Comparison of ENCODE assay signal across 2 cellular contexts in genomic region chr1:245988393-245989078, GRCh38.
TF ChIP-seq lines count a peak whose summit lies in the region.

No MANE protein-coding gene starts in this region.

TF ChIP-seq in SK-N-SH treated with all-trans-retinoic acid at 6 μM for 48 hours, 23 proteins besides CTCF, POLR2A, EP300 and RAD21 (continued from another document):
- TF ChIP-seq TCF4 (CRISPR knock-in tag; IDR thresholded peaks at IDR 0.05; ENCODE audit: borderline replicate concordance) (no peak), BACH2 (CRISPR knock-in tag; IDR thresholded peaks at IDR 0.05; ENCODE audit: borderline replicate concordance) (no peak), POU6F1 (CRISPR knock-in tag; IDR thresholded peaks at IDR 0.05; ENCODE audit: borderline replicate concordance, low read depth) (no peak), CSRNP3 (CRISPR knock-in tag; IDR thresholded peaks at IDR 0.05) (no peak), ZFP3 (CRISPR knock-in tag; IDR thresholded peaks at IDR 0.05) (no peak), OSR1 (CRISPR knock-in tag; IDR thresholded peaks at IDR 0.05) (no peak), SNAI2 (CRISPR knock-in tag; IDR thresholded peaks at IDR 0.05) (no peak), ZNF70 (CRISPR knock-in tag; IDR thresholded peaks at IDR 0.05) (no peak), PPARA (CRISPR knock-in tag; IDR thresholded peaks at IDR 0.05; ENCODE audit: borderline replicate concordance) (no peak), ZNF8 (CRISPR knock-in tag; IDR thresholded peaks at IDR 0.05) (no peak), ARNTL (CRISPR knock-in tag; IDR thresholded peaks at IDR 0.05; ENCODE audit: borderline replicate concordance, low read depth) (no peak), RARB (CRISPR knock-in tag; IDR thresholded peaks at IDR 0.05) (no peak)
- TF ChIP-seq, protein P1, sequence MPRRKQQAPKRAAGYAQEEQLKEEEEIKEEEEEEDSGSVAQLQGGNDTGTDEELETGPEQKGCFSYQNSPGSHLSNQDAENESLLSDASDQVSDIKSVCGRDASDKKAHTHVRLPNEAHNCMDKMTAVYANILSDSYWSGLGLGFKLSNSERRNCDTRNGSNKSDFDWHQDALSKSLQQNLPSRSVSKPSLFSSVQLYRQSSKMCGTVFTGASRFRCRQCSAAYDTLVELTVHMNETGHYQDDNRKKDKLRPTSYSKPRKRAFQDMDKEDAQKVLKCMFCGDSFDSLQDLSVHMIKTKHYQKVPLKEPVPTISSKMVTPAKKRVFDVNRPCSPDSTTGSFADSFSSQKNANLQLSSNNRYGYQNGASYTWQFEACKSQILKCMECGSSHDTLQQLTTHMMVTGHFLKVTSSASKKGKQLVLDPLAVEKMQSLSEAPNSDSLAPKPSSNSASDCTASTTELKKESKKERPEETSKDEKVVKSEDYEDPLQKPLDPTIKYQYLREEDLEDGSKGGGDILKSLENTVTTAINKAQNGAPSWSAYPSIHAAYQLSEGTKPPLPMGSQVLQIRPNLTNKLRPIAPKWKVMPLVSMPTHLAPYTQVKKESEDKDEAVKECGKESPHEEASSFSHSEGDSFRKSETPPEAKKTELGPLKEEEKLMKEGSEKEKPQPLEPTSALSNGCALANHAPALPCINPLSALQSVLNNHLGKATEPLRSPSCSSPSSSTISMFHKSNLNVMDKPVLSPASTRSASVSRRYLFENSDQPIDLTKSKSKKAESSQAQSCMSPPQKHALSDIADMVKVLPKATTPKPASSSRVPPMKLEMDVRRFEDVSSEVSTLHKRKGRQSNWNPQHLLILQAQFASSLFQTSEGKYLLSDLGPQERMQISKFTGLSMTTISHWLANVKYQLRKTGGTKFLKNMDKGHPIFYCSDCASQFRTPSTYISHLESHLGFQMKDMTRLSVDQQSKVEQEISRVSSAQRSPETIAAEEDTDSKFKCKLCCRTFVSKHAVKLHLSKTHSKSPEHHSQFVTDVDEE (CRISPR knock-in tag; IDR thresholded peaks at IDR 0.05) = no peak
- TF ChIP-seq, protein P2, sequence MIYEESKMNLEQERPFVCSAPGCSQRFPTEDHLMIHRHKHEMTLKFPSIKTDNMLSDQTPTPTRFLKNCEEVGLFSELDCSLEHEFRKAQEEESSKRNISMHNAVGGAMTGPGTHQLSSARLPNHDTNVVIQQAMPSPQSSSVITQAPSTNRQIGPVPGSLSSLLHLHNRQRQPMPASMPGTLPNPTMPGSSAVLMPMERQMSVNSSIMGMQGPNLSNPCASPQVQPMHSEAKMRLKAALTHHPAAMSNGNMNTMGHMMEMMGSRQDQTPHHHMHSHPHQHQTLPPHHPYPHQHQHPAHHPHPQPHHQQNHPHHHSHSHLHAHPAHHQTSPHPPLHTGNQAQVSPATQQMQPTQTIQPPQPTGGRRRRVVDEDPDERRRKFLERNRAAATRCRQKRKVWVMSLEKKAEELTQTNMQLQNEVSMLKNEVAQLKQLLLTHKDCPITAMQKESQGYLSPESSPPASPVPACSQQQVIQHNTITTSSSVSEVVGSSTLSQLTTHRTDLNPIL (CRISPR knock-in tag; IDR thresholded peaks at IDR 0.05; ENCODE audit: low read depth) = no peak

TF ChIP-seq in K562, 482 proteins besides CTCF, POLR2A, EP300 and RAD21 (continued from another document and continues in another):
- TF ChIP-seq, protein P3, sequence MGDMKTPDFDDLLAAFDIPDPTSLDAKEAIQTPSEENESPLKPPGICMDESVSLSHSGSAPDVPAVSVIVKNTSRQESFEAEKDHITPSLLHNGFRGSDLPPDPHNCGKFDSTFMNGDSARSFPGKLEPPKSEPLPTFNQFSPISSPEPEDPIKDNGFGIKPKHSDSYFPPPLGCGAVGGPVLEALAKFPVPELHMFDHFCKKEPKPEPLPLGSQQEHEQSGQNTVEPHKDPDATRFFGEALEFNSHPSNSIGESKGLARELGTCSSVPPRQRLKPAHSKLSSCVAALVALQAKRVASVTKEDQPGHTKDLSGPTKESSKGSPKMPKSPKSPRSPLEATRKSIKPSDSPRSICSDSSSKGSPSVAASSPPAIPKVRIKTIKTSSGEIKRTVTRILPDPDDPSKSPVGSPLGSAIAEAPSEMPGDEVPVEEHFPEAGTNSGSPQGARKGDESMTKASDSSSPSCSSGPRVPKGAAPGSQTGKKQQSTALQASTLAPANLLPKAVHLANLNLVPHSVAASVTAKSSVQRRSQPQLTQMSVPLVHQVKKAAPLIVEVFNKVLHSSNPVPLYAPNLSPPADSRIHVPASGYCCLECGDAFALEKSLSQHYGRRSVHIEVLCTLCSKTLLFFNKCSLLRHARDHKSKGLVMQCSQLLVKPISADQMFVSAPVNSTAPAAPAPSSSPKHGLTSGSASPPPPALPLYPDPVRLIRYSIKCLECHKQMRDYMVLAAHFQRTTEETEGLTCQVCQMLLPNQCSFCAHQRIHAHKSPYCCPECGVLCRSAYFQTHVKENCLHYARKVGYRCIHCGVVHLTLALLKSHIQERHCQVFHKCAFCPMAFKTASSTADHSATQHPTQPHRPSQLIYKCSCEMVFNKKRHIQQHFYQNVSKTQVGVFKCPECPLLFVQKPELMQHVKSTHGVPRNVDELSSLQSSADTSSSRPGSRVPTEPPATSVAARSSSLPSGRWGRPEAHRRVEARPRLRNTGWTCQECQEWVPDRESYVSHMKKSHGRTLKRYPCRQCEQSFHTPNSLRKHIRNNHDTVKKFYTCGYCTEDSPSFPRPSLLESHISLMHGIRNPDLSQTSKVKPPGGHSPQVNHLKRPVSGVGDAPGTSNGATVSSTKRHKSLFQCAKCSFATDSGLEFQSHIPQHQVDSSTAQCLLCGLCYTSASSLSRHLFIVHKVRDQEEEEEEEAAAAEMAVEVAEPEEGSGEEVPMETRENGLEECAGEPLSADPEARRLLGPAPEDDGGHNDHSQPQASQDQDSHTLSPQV (IDR thresholded peaks at IDR 0.05) = peak; percentile 35; the same call in 1 of the 2 replicates
- peak; percentile 94 for TF ChIP-seq NFIC (IDR thresholded peaks at IDR 0.05)
- peak; percentile 78; the same call in 1 of the 2 replicates for TF ChIP-seq MTA3 (IDR thresholded peaks at IDR 0.05; ENCODE audit: borderline replicate concordance)
- TF ChIP-seq FOS (IDR thresholded peaks at IDR 0.05; ENCODE audit: extremely low read depth, insufficient read length) = peak; percentile 80
- peak; percentile 84 to 87 for TF ChIP-seq NRF1 (conservative IDR thresholded peaks at IDR 0.05 in 1 of 2, IDR thresholded peaks at IDR 0.05 in 1 of 2)
- peak in 1 of 2 experiments; percentile 96; a peak in 1 of 3 replicates for TF ChIP-seq CBX3 (IDR thresholded peaks at IDR 0.05; ENCODE audit: borderline replicate concordance in 1 of 2, low read length in 2 of 2)
- peak in 1 of 2 experiments; percentile 55; a peak in 1 of 4 replicates for TF ChIP-seq HDAC1 (IDR thresholded peaks at IDR 0.05)
- TF ChIP-seq RBM25 (IDR thresholded peaks at IDR 0.05; ENCODE audit: low read depth, low read length, severe bottlenecking) = peak; percentile 81
- no peak for TF ChIP-seq ELF2 (CRISPR knock-in tag; IDR thresholded peaks at IDR 0.05)
- TF ChIP-seq EGR1 (conservative IDR thresholded peaks at IDR 0.05) = peak; percentile 95
- TF ChIP-seq LCOR (CRISPR knock-in tag; IDR thresholded peaks at IDR 0.05) = peak; percentile 98
- TF ChIP-seq NELFE (IDR thresholded peaks at IDR 0.05; ENCODE audit: insufficient read depth, insufficient read length) = no peak
- TF ChIP-seq EHMT2 (IDR thresholded peaks at IDR 0.05) = peak; percentile 46; the same call in 1 of the 2 replicates
- TF ChIP-seq, protein P4, sequence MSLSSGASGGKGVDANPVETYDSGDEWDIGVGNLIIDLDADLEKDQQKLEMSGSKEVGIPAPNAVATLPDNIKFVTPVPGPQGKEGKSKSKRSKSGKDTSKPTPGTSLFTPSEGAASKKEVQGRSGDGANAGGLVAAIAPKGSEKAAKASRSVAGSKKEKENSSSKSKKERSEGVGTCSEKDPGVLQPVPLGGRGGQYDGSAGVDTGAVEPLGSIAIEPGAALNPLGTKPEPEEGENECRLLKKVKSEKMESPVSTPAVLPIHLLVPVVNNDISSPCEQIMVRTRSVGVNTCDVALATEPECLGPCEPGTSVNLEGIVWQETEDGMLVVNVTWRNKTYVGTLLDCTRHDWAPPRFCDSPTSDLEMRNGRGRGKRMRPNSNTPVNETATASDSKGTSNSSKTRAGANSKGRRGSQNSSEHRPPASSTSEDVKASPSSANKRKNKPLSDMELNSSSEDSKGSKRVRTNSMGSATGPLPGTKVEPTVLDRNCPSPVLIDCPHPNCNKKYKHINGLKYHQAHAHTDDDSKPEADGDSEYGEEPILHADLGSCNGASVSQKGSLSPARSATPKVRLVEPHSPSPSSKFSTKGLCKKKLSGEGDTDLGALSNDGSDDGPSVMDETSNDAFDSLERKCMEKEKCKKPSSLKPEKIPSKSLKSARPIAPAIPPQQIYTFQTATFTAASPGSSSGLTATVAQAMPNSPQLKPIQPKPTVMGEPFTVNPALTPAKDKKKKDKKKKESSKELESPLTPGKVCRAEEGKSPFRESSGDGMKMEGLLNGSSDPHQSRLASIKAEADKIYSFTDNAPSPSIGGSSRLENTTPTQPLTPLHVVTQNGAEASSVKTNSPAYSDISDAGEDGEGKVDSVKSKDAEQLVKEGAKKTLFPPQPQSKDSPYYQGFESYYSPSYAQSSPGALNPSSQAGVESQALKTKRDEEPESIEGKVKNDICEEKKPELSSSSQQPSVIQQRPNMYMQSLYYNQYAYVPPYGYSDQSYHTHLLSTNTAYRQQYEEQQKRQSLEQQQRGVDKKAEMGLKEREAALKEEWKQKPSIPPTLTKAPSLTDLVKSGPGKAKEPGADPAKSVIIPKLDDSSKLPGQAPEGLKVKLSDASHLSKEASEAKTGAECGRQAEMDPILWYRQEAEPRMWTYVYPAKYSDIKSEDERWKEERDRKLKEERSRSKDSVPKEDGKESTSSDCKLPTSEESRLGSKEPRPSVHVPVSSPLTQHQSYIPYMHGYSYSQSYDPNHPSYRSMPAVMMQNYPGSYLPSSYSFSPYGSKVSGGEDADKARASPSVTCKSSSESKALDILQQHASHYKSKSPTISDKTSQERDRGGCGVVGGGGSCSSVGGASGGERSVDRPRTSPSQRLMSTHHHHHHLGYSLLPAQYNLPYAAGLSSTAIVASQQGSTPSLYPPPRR (CRISPR knock-in tag; IDR thresholded peaks at IDR 0.05; ENCODE audit: borderline replicate concordance) = 0 out of 2 replicates have a peak, but pooled peaks have one; percentile 11
- TF ChIP-seq ATF1 (CRISPR knock-in tag; IDR thresholded peaks at IDR 0.05) = no peak
- TF ChIP-seq ATF1 (tag; IDR thresholded peaks at IDR 0.05) = peak; percentile 89
- TF ChIP-seq SPI1 (IDR thresholded peaks at IDR 0.05; ENCODE audit: borderline replicate concordance, low read depth, low read length) = peak; percentile 2; the same call in 1 of the 2 replicates
- 0 out of 2 replicates have a peak, but pooled peaks have one; percentile 10 for TF ChIP-seq CEBPG (CRISPR knock-in tag; IDR thresholded peaks at IDR 0.05)
- no peak for TF ChIP-seq CEBPG (tag; conservative IDR thresholded peaks at IDR 0.05 in 1 of 2, IDR thresholded peaks at IDR 0.05 in 1 of 2)
- TF ChIP-seq THRAP3 (IDR thresholded peaks at IDR 0.05; ENCODE audit: borderline replicate concordance) = no peak
- 0 out of 4 replicates have a peak, but pooled peaks of 1 of the 2 experiments have one; percentile 38 for TF ChIP-seq KDM4B (IDR thresholded peaks at IDR 0.05; ENCODE audit: borderline replicate concordance in 2 of 2, low read depth in 1 of 2)
- TF ChIP-seq ZBED1 (IDR thresholded peaks at IDR 0.05) = peak; percentile 76; the same call in 1 of the 2 replicates
- TF ChIP-seq NR1H2 (CRISPR knock-in tag; IDR thresholded peaks at IDR 0.05) = no peak
- TF ChIP-seq ZNF639 (CRISPR knock-in tag; conservative IDR thresholded peaks at IDR 0.05 in 1 of 2, IDR thresholded peaks at IDR 0.05 in 1 of 2) = no peak
- peak; percentile 86 for TF ChIP-seq MBD2 (IDR thresholded peaks at IDR 0.05; ENCODE audit: borderline replicate concordance, low read depth)
- TF ChIP-seq, protein P5, sequence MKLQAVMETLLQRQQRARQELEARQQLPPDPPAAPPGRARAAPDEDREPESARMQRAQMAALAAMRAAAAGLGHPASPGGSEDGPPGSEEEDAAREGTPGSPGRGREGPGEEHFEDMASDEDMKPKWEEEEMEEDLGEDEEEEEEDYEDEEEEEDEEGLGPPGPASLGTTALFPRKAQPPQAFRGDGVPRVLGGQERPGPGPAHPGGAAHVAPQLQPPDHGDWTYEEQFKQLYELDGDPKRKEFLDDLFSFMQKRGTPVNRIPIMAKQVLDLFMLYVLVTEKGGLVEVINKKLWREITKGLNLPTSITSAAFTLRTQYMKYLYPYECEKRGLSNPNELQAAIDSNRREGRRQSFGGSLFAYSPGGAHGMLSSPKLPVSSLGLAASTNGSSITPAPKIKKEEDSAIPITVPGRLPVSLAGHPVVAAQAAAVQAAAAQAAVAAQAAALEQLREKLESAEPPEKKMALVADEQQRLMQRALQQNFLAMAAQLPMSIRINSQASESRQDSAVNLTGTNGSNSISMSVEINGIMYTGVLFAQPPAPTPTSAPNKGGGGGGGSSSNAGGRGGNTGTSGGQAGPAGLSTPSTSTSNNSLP (IDR thresholded peaks at IDR 0.05; ENCODE audit: borderline replicate concordance, low read depth, low read length) = no peak; the same call in 1 of the 2 replicates
- TF ChIP-seq TAF1 (IDR thresholded peaks at IDR 0.05; ENCODE audit: control insufficient read depth, extremely low read depth, insufficient read depth, low read length, severe bottlenecking) = peak; percentile 81
- TF ChIP-seq MYBL2 (IDR thresholded peaks at IDR 0.05; ENCODE audit: low read depth) = no peak
- TF ChIP-seq MYBL2 (CRISPR knock-in tag; IDR thresholded peaks at IDR 0.05; ENCODE audit: borderline replicate concordance) = no peak
- TF ChIP-seq MXI1 (IDR thresholded peaks at IDR 0.05; ENCODE audit: low read depth, low read length) = peak; percentile 31; the same call in 1 of the 2 replicates
- TF ChIP-seq MYC (IDR thresholded peaks at IDR 0.05; ENCODE audit: low read depth, low read length) = peak; percentile 88
- no peak for TF ChIP-seq MYC (CRISPR knock-in tag; IDR thresholded peaks at IDR 0.05; ENCODE audit: borderline replicate concordance, low read depth)
- peak; percentile 77 for TF ChIP-seq CTBP1 (IDR thresholded peaks at IDR 0.05; ENCODE audit: borderline replicate concordance)
- peak in 1 of 2 experiments; percentile 37 for TF ChIP-seq NCOA2 (IDR thresholded peaks at IDR 0.05; ENCODE audit: partially characterized antibody in 2 of 2)
- peak; percentile 68 to 87 for TF ChIP-seq E2F6 (IDR thresholded peaks at IDR 0.05; ENCODE audit: borderline replicate concordance in 1 of 2, extremely low read depth in 1 of 2, insufficient read depth in 1 of 2, insufficient read length in 1 of 2, low read depth in 1 of 2, low read length in 1 of 2, poor library complexity in 1 of 2, severe bottlenecking in 1 of 2)
